8 cellular contexts compared by ENCODE assay signal in genomic region chr5:172188033-172188892, GRCh38. TPM values are rescaled to one million over a fixed set of nuclear protein-coding genes. Genes with fewer than 3 reads are reported as not detected.
DNase-seq lines count a peak whose midpoint lies in the region; ATAC-seq and TF ChIP-seq lines count a peak whose summit lies in the region.

Gene STK10, minus strand, starts transcription at chr5:172188224. Its CDS starts 182 bp downstream, at chr5:172188042.

- H3K9me3 ChIP-seq in hepatocyte (ENCODE audit: low read depth) = no peaks in the 10 kb centered on the region

- peak within 1 kb of the TSS; percentile 79 for H2AFZ ChIP-seq in hepatocyte

- TF ChIP-seq CTCF in astrocyte of the cerebellum (IDR thresholded peaks at IDR 0.05; ENCODE audit: low read depth, low read length, missing control alignments) (peak; percentile 78), hepatocyte (IDR thresholded peaks at IDR 0.05; ENCODE audit: poor library complexity) (peak; percentile 91)

- under 1% methylated on average over 62 of the region's 102 CpGs for WGBS in hepatocyte (ENCODE audit: low lambda C conversion rate, missing lambda C conversion rate)

- H3K4me1 ChIP-seq in hepatocyte (ENCODE audit: insufficient read depth) = peaks cover 6% of the 10 kb centered on the region

- H3K79me2 ChIP-seq in hepatocyte = peaks cover 26% of the 10 kb centered on the region

- DNase-seq in NCI-H187 (lab: John Stamatoyannopoulos, UW) (peak; percentile 33 to 61), NCI-H187 treated with DMSO at 0.1 percent for 48 hours (lab: John Stamatoyannopoulos, UW) (no peak), NCI-H2029 (lab: John Stamatoyannopoulos, UW) (peak; percentile 81), T-helper 9 cell (peak; percentile 85), astrocyte of the cerebellum (ENCODE audit: low read depth) (peak; percentile 59), hepatocyte (ENCODE audit: low spot score) (peak; percentile 95), retina (peak; percentile 94)

- H4K20me1 ChIP-seq in hepatocyte (ENCODE audit: insufficient read depth, poor library complexity, severe bottlenecking) = no peaks in the 10 kb centered on the region

- ATAC-seq in HG02973 (IDR thresholded peaks at IDR 0.05; ENCODE audit: unreplicated experiment) = peak; percentile 64

- in situ Hi-C loops in astrocyte of the cerebellum (cut with HindIII; ENCODE audit: low sequenced_read_pairs) = loop anchor here (5.0 kb wide), 1 partner anchor 76 kb away; no protein-coding TSS in a partner anchor

- H3K4me3 ChIP-seq in astrocyte of the cerebellum (ENCODE audit: low read depth, low read length) (peak within 1 kb of the TSS; percentile 94), hepatocyte (peak within 1 kb of the TSS; percentile 88)

- H3K9me2 ChIP-seq in hepatocyte (replicated peaks; ENCODE audit: insufficient read depth) = no peaks in the 10 kb centered on the region

- no peaks in the 10 kb centered on the region for H3K27me3 ChIP-seq in hepatocyte

- no peaks in the 10 kb centered on the region for H3K36me3 ChIP-seq in hepatocyte (replicated peaks; ENCODE audit: insufficient read depth, low read depth)

- H3K27ac ChIP-seq in hepatocyte = peak within 1 kb of the TSS; percentile 83

- peak within 1 kb of the TSS; percentile 97 for H3K4me2 ChIP-seq in hepatocyte

RNA-seq across cellular contexts. Expression of gene STK10, which starts in this region (rescaled TPM):
- 5.2 and 19.3 TPM in 2 replicates for total RNA-seq in hepatocyte
- polyA plus RNA-seq in hepatocyte = 11.3 and 18.0 TPM in 2 replicates
